ENCODE assay signal across 24 cellular contexts in the genomic region with DNA sequence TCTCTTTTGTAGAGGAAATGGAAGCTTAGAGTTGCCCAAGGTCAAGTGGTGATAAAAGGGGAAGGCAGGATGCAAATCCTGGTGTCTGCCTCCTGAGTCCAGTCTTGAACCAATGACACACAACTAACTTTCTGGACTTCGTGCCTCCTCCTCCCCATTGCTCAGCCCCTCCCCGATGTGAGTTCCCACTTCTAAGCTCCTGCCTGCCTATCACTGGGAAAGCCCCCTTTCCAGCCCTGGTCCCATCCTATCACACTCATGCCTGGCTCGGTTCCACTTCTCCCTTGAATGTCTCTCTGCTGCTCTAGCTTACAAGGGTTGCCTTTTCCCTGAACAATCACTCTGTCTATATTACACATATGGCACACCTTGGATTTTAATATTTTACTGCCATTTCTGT.
"Had no signal": no experiment of that assay in that cellular context is flagged by ENCODE, and none has a peak within 500 bp of the region (broad histone marks: within the 10 kb centered on the region; RNA-seq: fewer than 3 reads in every experiment).

No MANE protein-coding gene starts in this region.

- H3K27ac ChIP-seq: epithelial cell of prostate, pancreas, prostate gland, tibial nerve had no signal

- H3K27me3 ChIP-seq: pancreas, tibial nerve had no signal

- H3K36me3 ChIP-seq: pancreas, prostate gland, tibial nerve had no signal

- H3K4me3 ChIP-seq: pancreas, prostate gland, tibial nerve had no signal

- H3K9me3 ChIP-seq: pancreas, prostate gland, tibial nerve had no signal

- H3K27ac Mint-ChIP-seq: activated CD4-positive, alpha-beta memory T cell treated with anti-CD3 and anti-CD28 coated beads, Interleukin-2, amount 10 ng/mL, durations not matched to agents 7 days and 5 days; activated CD4-positive, alpha-beta T cell treated with anti-CD3 and anti-CD28 coated beads, Interleukin-2, amount 10 ng/mL, durations not matched to agents 7 days and 5 days; activated naive CD8-positive, alpha-beta T cell; activated T-helper 2 cell treated with anti-CD3 and anti-CD28 coated beads, Interferon-gamma antibody, Interleukin-2, Interleukin-4, amounts not matched to agents 10 μg/mL and 5 μg/mL and 100 μg/mL, durations not matched to agents 14 hours and 24 hours and 36 hours; mesothelial cell of epicardium; naive B cell; nephron progenitor cell; WTC11 had no signal

- H3K4me1 Mint-ChIP-seq: central memory CD8-positive, alpha-beta T cell; naive B cell; nephron progenitor cell had no signal

- H3K4me1 ChIP-seq: pancreas, prostate gland, tibial nerve had no signal

- DNase-seq: activated CD4-positive, alpha-beta memory T cell treated with anti-CD3 and anti-CD28 coated beads, Interleukin-2, amount 10 ng/mL, durations not matched to agents 7 days and 5 days; activated CD4-positive, alpha-beta T cell treated with anti-CD3 and anti-CD28 coated beads for 1 hour; activated CD4-positive, alpha-beta T cell treated with anti-CD3 and anti-CD28 coated beads, Interleukin-2, amount 10 ng/mL, durations not matched to agents 7 days and 5 days; activated T-cell treated with anti-CD3 and anti-CD28 coated beads, Interleukin-2, amount 50 U/mL, for 48 hours; anterior cingulate cortex; dermis blood vessel endothelial cell; effector CD4-positive, alpha-beta T cell; left cardiac atrium; left ventricle myocardium superior; mammary epithelial cell; naive B cell; nephron progenitor cell; pancreas; stimulated activated CD4-positive, alpha-beta T cell treated with anti-CD3 and anti-CD28 coated beads, Interleukin-2, amount 100 ng/mL, for 48 hours; stimulated activated naive CD4-positive, alpha-beta T cell treated with Interleukin-2 at 50 U/mL for 16 hours; T-helper 2 cell had no signal

- H3K9me3 Mint-ChIP-seq: activated CD4-positive, alpha-beta memory T cell treated with anti-CD3 and anti-CD28 coated beads, Interleukin-2, amount 10 ng/mL, durations not matched to agents 7 days and 5 days; activated CD4-positive, alpha-beta T cell treated with anti-CD3 and anti-CD28 coated beads, Interleukin-2, amount 10 ng/mL, durations not matched to agents 7 days and 5 days; activated T-helper 2 cell treated with anti-CD3 and anti-CD28 coated beads, Interferon-gamma antibody, Interleukin-2, Interleukin-4, amounts not matched to agents 10 μg/mL and 5 μg/mL and 100 μg/mL, durations not matched to agents 14 hours and 24 hours and 36 hours; central memory CD8-positive, alpha-beta T cell; mesothelial cell of epicardium; naive B cell; nephron progenitor cell; WTC11 had no signal

- H3K36me3 Mint-ChIP-seq: activated naive CD8-positive, alpha-beta T cell; mesothelial cell of epicardium; WTC11 had no signal

- H3K4me3 Mint-ChIP-seq: activated CD4-positive, alpha-beta memory T cell treated with anti-CD3 and anti-CD28 coated beads, Interleukin-2, amount 10 ng/mL, durations not matched to agents 7 days and 5 days; activated CD4-positive, alpha-beta T cell treated with anti-CD3 and anti-CD28 coated beads, Interleukin-2, amount 10 ng/mL, durations not matched to agents 7 days and 5 days; activated naive CD8-positive, alpha-beta T cell; central memory CD8-positive, alpha-beta T cell; mesothelial cell of epicardium; naive B cell; nephron progenitor cell; WTC11 had no signal
